18 cellular contexts compared by ENCODE assay signal in the genomic region with DNA sequence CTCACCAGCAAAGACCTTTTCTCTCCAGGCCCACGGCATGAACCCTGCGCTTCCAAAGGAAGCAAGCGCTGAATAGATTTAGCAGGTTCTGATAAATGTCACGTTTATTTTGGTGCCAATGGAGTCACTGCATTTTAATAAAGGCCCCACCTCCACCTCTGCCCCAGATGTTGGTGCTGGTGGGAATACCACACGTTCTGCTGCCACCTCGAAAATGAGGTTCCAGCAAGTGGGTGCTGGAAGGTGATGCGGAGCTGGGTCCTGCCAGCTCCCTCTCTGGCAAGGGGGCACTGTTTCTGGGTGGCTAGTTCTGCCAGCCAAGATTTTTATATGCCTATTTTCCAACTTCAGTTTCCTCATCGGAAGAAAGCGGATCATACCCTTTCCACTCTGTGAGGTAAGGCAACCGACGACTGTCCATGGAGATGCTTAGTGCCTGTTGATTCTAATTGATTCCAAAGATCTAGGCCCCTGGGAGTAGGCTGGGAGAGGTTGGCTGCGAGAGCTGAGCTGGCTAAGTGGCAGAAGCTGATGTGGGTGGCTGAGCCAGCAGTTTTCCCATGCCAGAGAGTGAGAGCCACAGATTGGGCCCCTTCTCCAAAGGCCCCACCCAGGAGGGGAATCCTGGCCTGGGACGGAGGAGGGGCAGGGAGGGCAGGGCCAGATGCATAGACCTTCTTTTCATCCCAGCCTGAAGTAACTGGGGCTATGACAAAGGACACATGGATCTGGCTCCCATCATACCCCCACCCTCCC.
DNase-seq lines count a peak whose midpoint lies in the region; ATAC-seq and TF ChIP-seq lines count a peak whose summit lies in the region.
"Had no signal": no experiment of that assay in that cellular context is flagged by ENCODE, and none has a peak within 500 bp of the region (broad histone marks: within the 10 kb centered on the region; RNA-seq: fewer than 3 reads in every experiment).

No MANE protein-coding gene starts in this region.

- DNase-seq in COLO829 (ENCODE audit: low spot score) (peak; percentile 72), NCI-H446 (lab: John Stamatoyannopoulos, UW) (peak; percentile 43 to 53), left ventricle myocardium superior (peak; percentile 39), SKM-1 (lab: John Stamatoyannopoulos, UW; ENCODE audit: unreplicated experiment) (no peak), DMS114 treated with DMSO at 0.1 percent for 48 hours (lab: John Stamatoyannopoulos, UW; ENCODE audit: unreplicated experiment) (no peak)
- DNase-seq: ACHN; Calu3; CD4-positive, alpha-beta T cell; Kasumi-1; MM.1S; NCI-H187; NCI-H345; NCI-H748 treated with DMSO at 0.1 percent for 48 hours; PC-9; SK-N-SH had no signal

- H3K27me3 ChIP-seq in parathyroid adenoma (ENCODE audit: control insufficient read depth, insufficient read depth, low read length): no peaks in the 10 kb centered on the region

- H3K4me2 ChIP-seq in parathyroid adenoma (ENCODE audit: low read length): no peak overlapping the region
- H3K4me2 ChIP-seq: PC-9, SK-N-SH had no signal

- ATAC-seq in left ventricle myocardium superior (no peak), GM18511 (IDR thresholded peaks at IDR 0.05; ENCODE audit: unreplicated experiment) (no peak)

- peak overlapping the region; percentile 33 for H2AFZ ChIP-seq in parathyroid adenoma
- H2AFZ ChIP-seq: PC-9 had no signal

- no peak overlapping the region for H3K27ac ChIP-seq in parathyroid adenoma
- H3K27ac ChIP-seq: HL-60, PC-9 had no signal

- H3K9ac ChIP-seq in parathyroid adenoma: no peak overlapping the region
- H3K9ac ChIP-seq: SK-N-SH had no signal

- TF ChIP-seq CTCF in parathyroid adenoma (IDR thresholded peaks at IDR 0.05): no peak

- H3K4me3 ChIP-seq in parathyroid adenoma (ENCODE audit: low read depth, low read length): no peak overlapping the region
- H3K4me3 ChIP-seq: PC-9 had no signal

- no peaks in the 10 kb centered on the region for H3K36me3 ChIP-seq in parathyroid adenoma (ENCODE audit: control insufficient read depth, insufficient read depth, low read length)

- H3K79me2 ChIP-seq in parathyroid adenoma: no peaks in the 10 kb centered on the region

- H3K4me1 ChIP-seq in parathyroid adenoma: peaks cover 22% of the 10 kb centered on the region

- intact Hi-C loops in left ventricle myocardium superior (cut with micrococcal nuclease): no loop called here

- H3K9me3 ChIP-seq in parathyroid adenoma (ENCODE audit: control insufficient read depth, low read length): no peaks in the 10 kb centered on the region
- H3K9me3 ChIP-seq: SK-N-SH had no signal

Comparison
In these comparisons a context has a peak if more than half of its experiments do, and no peak if none do; other contexts are left out.
1. DNase-seq: peak in COLO829 (single experiment), NCI-H446 (2 of 2) and left ventricle myocardium superior (single experiment); none in SKM-1 (single experiment) and DMS114 treated with DMSO at 0.1 percent for 48 hours (single experiment).